9 cellular contexts compared by ENCODE assay signal in genomic region chr10:45346652-45347335, GRCh38. TPM values are rescaled to one million over a fixed set of nuclear protein-coding genes. Genes with fewer than 3 reads are reported as not detected.
"Had no signal": no experiment of that assay in that cellular context is flagged by ENCODE, and none has a peak within 500 bp of the region (broad histone marks: within the 10 kb centered on the region; RNA-seq: fewer than 3 reads in every experiment).

No MANE protein-coding gene starts in this region.

RNA-seq across cellular contexts. Expression of gene ALOX5, which starts 27.2 kb away (rescaled TPM):
- total RNA-seq: RPMI7951, SJCRH30, SJSA1, SK-MEL-5 had no signal
- polyA plus RNA-seq: SK-N-SH had no signal

RNA-seq across cellular contexts. Expression of gene OR13A1, which starts 31.4 kb away (rescaled TPM):
- total RNA-seq: PC-9, Peyer's patch, Right ventricle myocardium inferior, Right ventricle myocardium superior, RPMI7951, SJCRH30, SJSA1, SK-MEL-5 had no signal
- polyA plus RNA-seq: SK-N-SH had no signal
